8 cellular contexts compared by ENCODE assay signal in the genomic region with DNA sequence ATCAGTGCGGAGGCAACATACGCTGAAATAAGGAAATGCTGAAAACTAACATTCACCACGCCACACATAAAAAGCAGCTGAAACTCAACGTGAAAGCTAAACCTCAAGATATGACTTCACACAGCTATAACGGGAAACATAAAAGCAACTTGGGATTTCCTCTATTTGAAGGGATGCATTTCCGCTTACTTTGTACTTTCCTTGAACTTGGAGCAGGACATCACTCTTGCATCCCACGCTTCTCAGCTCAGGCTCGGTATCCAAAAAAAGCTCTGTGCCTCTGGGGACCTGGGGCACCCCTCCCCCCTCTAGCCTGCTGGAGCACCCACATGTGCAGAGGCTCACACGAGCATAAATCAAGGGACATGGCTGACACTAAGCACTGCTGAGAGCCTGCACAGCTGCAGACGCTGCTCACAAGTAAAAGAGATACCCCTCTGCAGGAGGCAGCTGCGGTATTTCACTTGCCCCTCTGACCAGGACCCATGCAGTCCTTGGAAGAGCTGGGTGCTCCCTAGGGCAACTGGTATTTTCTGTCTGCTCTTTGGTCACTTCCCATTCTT. TPM values are rescaled to one million over a fixed set of nuclear protein-coding genes. Genes with fewer than 3 reads are reported as not detected.
DNase-seq lines count a peak whose midpoint lies in the region; ATAC-seq, FAIRE-seq and TF ChIP-seq lines count a peak whose summit lies in the region.

No MANE protein-coding gene starts in this region.

- in situ Hi-C loops in GM13977 (cut with MboI; ENCODE audit: low pct_unique_long_range_greater_than_20kb, low sequenced_read_pairs, unreplicated experiment): no loop called here

- no peak overlapping the region for H3K18ac ChIP-seq in trophoblast cell (ENCODE audit: low read length)

- H2BK120ac ChIP-seq in trophoblast cell (ENCODE audit: insufficient read depth, low read length, poor library complexity): no peak overlapping the region

- peak; percentile 62 for DNase-seq in GM13977 (ENCODE audit: low spot score)
- no peak for DNase-seq in HTR-8/SVneo (ENCODE audit: insufficient read length, low spot score)
- DNase-seq in coronary artery (ENCODE audit: low spot score): no peak
- DNase-seq in trophoblast cell: no peak
- DNase-seq in PC-3: no peak
- no peak for DNase-seq in hippocampal formation (lab: John Stamatoyannopoulos, UW)
- DNase-seq in NCI-H526 (lab: John Stamatoyannopoulos, UW): no peak

- H2BK5ac ChIP-seq in trophoblast cell (ENCODE audit: low read depth, low read length, poor library complexity): no peak overlapping the region

- intact Hi-C loops in PC-3 (cut with micrococcal nuclease): no loop called here

- H3K4me2 ChIP-seq in trophoblast cell (ENCODE audit: low read length): no peak overlapping the region
- no peak overlapping the region for H3K4me2 ChIP-seq in PC-3 (ENCODE audit: low read length)

- no TSS peak for BruUV-seq in PC-3 (replicated peaks; lab: Mats Ljungman, UMichigan)

- H3K4me3 ChIP-seq in coronary artery (peak overlapping the region; percentile 26), trophoblast cell (ENCODE audit: low read depth, low read length) (no peak overlapping the region), PC-3 (ENCODE audit: low read length) (no peak overlapping the region)

- peak overlapping the region; percentile 23 for H2AFZ ChIP-seq in trophoblast cell (ENCODE audit: insufficient read depth, low read length, poor library complexity)
- no peak overlapping the region for H2AFZ ChIP-seq in PC-3 (ENCODE audit: low read length)

- ATAC-seq in GM21515 (IDR thresholded peaks at IDR 0.05; ENCODE audit: unreplicated experiment) (peak; percentile 85), PC-3 (no peak)

- no peaks in the 10 kb centered on the region for H3K9me2 ChIP-seq in PC-3 (replicated peaks; ENCODE audit: low read length)

- peak; percentile 85 for FAIRE-seq in HTR-8/SVneo (lab: Jason Lieb, UNC)

- CTCF ChIA-PET in PC-3 (lab: Charles Lee): no interaction called here

- no peak overlapping the region for H2BK12ac ChIP-seq in trophoblast cell (ENCODE audit: low read length)

- no peak overlapping the region for H3K14ac ChIP-seq in trophoblast cell (ENCODE audit: low read length)

- H3K23ac ChIP-seq in trophoblast cell (ENCODE audit: low read length): no peak overlapping the region

- WGBS in trophoblast cell (ENCODE audit: extremely low coverage, insufficient coverage, insufficient read length): no CpG with 5 or more reads among the region's 11 CpGs

- H3F3A ChIP-seq in PC-3 (ENCODE audit: low read length, unreplicated experiment): no peaks in the 10 kb centered on the region

- H3K27ac ChIP-seq in coronary artery (no peak overlapping the region), trophoblast cell (ENCODE audit: low read depth, low read length) (no peak overlapping the region), PC-3 (ENCODE audit: low read length) (no peak overlapping the region)

- H3K36me3 ChIP-seq in trophoblast cell (ENCODE audit: control insufficient read depth in 1 of 2, insufficient read depth in 2 of 2, low read length in 2 of 2) (no peaks in the 10 kb centered on the region), PC-3 (ENCODE audit: low read depth, low read length) (no peaks in the 10 kb centered on the region)

- H2AK5ac ChIP-seq in trophoblast cell (ENCODE audit: low read length): no peak overlapping the region

- H3K79me2 ChIP-seq in trophoblast cell (ENCODE audit: control insufficient read depth, insufficient read depth, low read length, poor library complexity) (no peaks in the 10 kb centered on the region), PC-3 (ENCODE audit: low read length) (peaks cover 89% of the 10 kb centered on the region)

- no peaks in the 10 kb centered on the region for H3K79me1 ChIP-seq in trophoblast cell (ENCODE audit: low read length)

- peak overlapping the region; percentile 2 for H3K4ac ChIP-seq in trophoblast cell (ENCODE audit: low read depth, low read length)

- no peaks in the 10 kb centered on the region for H3K27me3 ChIP-seq in trophoblast cell (ENCODE audit: insufficient read depth, low read length)
- no peaks in the 10 kb centered on the region for H3K27me3 ChIP-seq in PC-3 (ENCODE audit: low read length)

- H4K12ac ChIP-seq in trophoblast cell (ENCODE audit: low read depth, low read length): no peak overlapping the region

- H4K20me1 ChIP-seq in PC-3 (ENCODE audit: low read length): peaks cover 13% of the 10 kb centered on the region

- no peak overlapping the region for H4K91ac ChIP-seq in trophoblast cell (ENCODE audit: low read depth, low read length)

- H3K9me3 ChIP-seq in trophoblast cell (ENCODE audit: insufficient read depth, low read depth, low read length): no peaks in the 10 kb centered on the region
- H3K9me3 ChIP-seq in PC-3 (ENCODE audit: low read length): no peaks in the 10 kb centered on the region

- H3K9ac ChIP-seq in trophoblast cell (ENCODE audit: low read length) (no peak overlapping the region), PC-3 (ENCODE audit: low read length) (no peak overlapping the region)

- peaks cover 0 to 2% of the 10 kb centered on the region in 2 experiments for H3K4me1 ChIP-seq in trophoblast cell (ENCODE audit: control insufficient read depth in 1 of 2, insufficient read depth in 2 of 2, low read length in 2 of 2)
- H3K4me1 ChIP-seq in PC-3 (ENCODE audit: insufficient read depth, low read length): peaks cover 10% of the 10 kb centered on the region

- TF ChIP-seq CTCF in GM13977 (IDR thresholded peaks at IDR 0.05; ENCODE audit: extremely low read depth, insufficient read depth, missing control alignments) (no peak), coronary artery (IDR thresholded peaks at IDR 0.05) (no peak), PC-3 (conservative IDR thresholded peaks at IDR 0.05; ENCODE audit: low read depth, low read length) (no peak)

- POLR2A ChIA-PET in PC-3 (lab: Charles Lee; ENCODE audit: unreplicated experiment): interaction anchor here (0.7 kb wide), 1 partner anchor 49 kb away, joined by 3 read pairs; no protein-coding TSS in a partner anchor

- H4K8ac ChIP-seq in trophoblast cell (ENCODE audit: low read depth, low read length): no peak overlapping the region

RNA-seq across cellular contexts. Expression of a gene that starts 34.2 kb away (rescaled TPM):
- polyA plus RNA-seq in trophoblast cell (2013): 35.9 and 38.6 TPM in 2 replicates
- total RNA-seq in PC-3 (2014; rRNA removed): 149 and 154 TPM in 2 replicates
